Comparison of ENCODE assay signal across 17 cellular contexts in the genomic region with DNA sequence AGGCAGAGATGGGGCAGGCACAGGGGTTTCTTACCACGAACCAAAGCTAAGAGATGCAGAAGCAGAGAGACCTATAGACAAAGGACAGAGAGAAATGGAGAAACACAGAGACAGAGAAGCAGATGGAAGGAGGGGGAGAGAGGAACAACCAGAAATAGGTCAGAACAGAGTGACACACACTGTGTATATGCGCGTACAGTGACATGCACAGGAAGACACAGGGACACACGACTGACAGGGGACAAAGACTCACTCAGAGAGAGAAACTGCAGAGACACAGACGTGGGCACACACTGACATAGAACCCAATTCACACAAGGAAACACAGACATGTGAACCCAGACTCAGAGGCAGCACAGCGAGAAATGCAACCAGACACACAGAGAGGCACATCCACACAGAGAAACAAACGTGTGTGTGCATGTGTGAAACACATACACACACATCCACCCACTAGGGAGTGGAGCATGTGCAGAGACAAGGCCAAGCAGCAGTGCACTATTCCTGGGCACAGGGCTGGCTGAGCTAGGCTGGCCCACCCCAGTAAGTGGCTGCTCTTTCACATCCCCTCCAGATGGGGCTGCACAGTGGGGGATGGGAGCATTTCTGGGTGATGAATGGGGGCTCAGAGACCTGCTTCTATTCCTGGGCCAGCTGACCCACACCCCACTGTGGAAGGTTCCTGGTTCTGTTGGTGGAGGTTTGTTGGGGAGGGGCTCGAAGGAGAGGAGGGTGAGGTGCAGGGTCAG.
DNase-seq lines count a peak whose midpoint lies in the region; ATAC-seq and TF ChIP-seq lines count a peak whose summit lies in the region.
"Had no signal": no experiment of that assay in that cellular context is flagged by ENCODE, and none has a peak within 500 bp of the region (broad histone marks: within the 10 kb centered on the region; RNA-seq: fewer than 3 reads in every experiment).

No MANE protein-coding gene starts in this region.

- no peak for ATAC-seq in stimulated activated naive CD8-positive, alpha-beta T cell treated with anti-CD3 and anti-CD28 coated beads, Interleukin-15, Interleukin-2, amounts not matched to agents 100 U/mL and 50 U/mL, for 24 hours
- ATAC-seq in GM19467 (IDR thresholded peaks at IDR 0.05; ENCODE audit: unreplicated experiment): no peak
- ATAC-seq: A549 had no signal

- H3K36me3 Mint-ChIP-seq in brain: no peaks in the 10 kb centered on the region
- H3K36me3 Mint-ChIP-seq: CD4-positive, CD25-positive, alpha-beta regulatory T cell had no signal

- peak overlapping the region in 3 of 5 experiments; percentile 4 to 84 (median 39) for H3K27ac Mint-ChIP-seq in brain
- H3K27ac Mint-ChIP-seq: CD4-positive, CD25-positive, alpha-beta regulatory T cell had no signal

- TF ChIP-seq CTCF in brain (conservative IDR thresholded peaks at IDR 0.05): no peak

- no peak overlapping the region for H3K4me3 Mint-ChIP-seq in brain
- H3K4me3 Mint-ChIP-seq: CD4-positive, CD25-positive, alpha-beta regulatory T cell had no signal

- DNase-seq in activated gamma-delta T cell treated with Interleukin-2 at 50 U/mL for 16 hours: peak; percentile 4
- no peak for DNase-seq in activated gamma-delta T cell (lab: John Stamatoyannopoulos, UW)
- DNase-seq in inferior parietal cortex (ENCODE audit: extremely low spot score): peak; percentile 20
- DNase-seq in RPMI8226: no peak
- no peak for DNase-seq in HT-29 (ENCODE audit: low spot score)
- no peak for DNase-seq in stimulated activated naive CD8-positive, alpha-beta T cell treated with anti-CD3 and anti-CD28 coated beads, Interleukin-15, Interleukin-2, amounts not matched to agents 100 U/mL and 50 U/mL, for 24 hours
- DNase-seq: CD4-positive, CD25-positive, alpha-beta regulatory T cell; GOT3; KG1; NCI-H1092; NCI-H1694; NCI-H2107; NCI-H226; NCI-H526 had no signal

- H3K9me3 Mint-ChIP-seq in brain: peaks cover 0 to 2% (median 0%) of the 10 kb centered on the region in 5 experiments

- H3K4me1 Mint-ChIP-seq in brain: peaks cover 29% of the 10 kb centered on the region
- H3K4me1 Mint-ChIP-seq: CD4-positive, CD25-positive, alpha-beta regulatory T cell had no signal

- peaks cover 11% of the 10 kb centered on the region for H3K27me3 Mint-ChIP-seq in brain

Comparison
In these comparisons a context has a peak if more than half of its experiments do, and no peak if none do; other contexts are left out.
1. DNase-seq: peak in activated gamma-delta T cell treated with Interleukin-2 at 50 U/mL for 16 hours (single experiment) and inferior parietal cortex (single experiment); none in activated gamma-delta T cell (single experiment), RPMI8226 (single experiment), HT-29 (single experiment) and stimulated activated naive CD8-positive, alpha-beta T cell treated with anti-CD3 and anti-CD28 coated beads, Interleukin-15, Interleukin-2, amounts not matched to agents 100 U/mL and 50 U/mL, for 24 hours (single experiment).